In genomic region chr2:10467401-10467800, GRCh38 we compare ENCODE assay signal across 1 cellular context.
TF ChIP-seq lines count a peak whose summit lies in the region.

No MANE protein-coding gene starts in this region.

TF ChIP-seq in GM23338, 12 proteins besides CTCF, POLR2A, EP300 and RAD21 (continued from another document):
- TF ChIP-seq CREB1 (CRISPR knock-in tag; IDR thresholded peaks at IDR 0.05; ENCODE audit: low read depth): no peak
- TF ChIP-seq, protein P1, sequence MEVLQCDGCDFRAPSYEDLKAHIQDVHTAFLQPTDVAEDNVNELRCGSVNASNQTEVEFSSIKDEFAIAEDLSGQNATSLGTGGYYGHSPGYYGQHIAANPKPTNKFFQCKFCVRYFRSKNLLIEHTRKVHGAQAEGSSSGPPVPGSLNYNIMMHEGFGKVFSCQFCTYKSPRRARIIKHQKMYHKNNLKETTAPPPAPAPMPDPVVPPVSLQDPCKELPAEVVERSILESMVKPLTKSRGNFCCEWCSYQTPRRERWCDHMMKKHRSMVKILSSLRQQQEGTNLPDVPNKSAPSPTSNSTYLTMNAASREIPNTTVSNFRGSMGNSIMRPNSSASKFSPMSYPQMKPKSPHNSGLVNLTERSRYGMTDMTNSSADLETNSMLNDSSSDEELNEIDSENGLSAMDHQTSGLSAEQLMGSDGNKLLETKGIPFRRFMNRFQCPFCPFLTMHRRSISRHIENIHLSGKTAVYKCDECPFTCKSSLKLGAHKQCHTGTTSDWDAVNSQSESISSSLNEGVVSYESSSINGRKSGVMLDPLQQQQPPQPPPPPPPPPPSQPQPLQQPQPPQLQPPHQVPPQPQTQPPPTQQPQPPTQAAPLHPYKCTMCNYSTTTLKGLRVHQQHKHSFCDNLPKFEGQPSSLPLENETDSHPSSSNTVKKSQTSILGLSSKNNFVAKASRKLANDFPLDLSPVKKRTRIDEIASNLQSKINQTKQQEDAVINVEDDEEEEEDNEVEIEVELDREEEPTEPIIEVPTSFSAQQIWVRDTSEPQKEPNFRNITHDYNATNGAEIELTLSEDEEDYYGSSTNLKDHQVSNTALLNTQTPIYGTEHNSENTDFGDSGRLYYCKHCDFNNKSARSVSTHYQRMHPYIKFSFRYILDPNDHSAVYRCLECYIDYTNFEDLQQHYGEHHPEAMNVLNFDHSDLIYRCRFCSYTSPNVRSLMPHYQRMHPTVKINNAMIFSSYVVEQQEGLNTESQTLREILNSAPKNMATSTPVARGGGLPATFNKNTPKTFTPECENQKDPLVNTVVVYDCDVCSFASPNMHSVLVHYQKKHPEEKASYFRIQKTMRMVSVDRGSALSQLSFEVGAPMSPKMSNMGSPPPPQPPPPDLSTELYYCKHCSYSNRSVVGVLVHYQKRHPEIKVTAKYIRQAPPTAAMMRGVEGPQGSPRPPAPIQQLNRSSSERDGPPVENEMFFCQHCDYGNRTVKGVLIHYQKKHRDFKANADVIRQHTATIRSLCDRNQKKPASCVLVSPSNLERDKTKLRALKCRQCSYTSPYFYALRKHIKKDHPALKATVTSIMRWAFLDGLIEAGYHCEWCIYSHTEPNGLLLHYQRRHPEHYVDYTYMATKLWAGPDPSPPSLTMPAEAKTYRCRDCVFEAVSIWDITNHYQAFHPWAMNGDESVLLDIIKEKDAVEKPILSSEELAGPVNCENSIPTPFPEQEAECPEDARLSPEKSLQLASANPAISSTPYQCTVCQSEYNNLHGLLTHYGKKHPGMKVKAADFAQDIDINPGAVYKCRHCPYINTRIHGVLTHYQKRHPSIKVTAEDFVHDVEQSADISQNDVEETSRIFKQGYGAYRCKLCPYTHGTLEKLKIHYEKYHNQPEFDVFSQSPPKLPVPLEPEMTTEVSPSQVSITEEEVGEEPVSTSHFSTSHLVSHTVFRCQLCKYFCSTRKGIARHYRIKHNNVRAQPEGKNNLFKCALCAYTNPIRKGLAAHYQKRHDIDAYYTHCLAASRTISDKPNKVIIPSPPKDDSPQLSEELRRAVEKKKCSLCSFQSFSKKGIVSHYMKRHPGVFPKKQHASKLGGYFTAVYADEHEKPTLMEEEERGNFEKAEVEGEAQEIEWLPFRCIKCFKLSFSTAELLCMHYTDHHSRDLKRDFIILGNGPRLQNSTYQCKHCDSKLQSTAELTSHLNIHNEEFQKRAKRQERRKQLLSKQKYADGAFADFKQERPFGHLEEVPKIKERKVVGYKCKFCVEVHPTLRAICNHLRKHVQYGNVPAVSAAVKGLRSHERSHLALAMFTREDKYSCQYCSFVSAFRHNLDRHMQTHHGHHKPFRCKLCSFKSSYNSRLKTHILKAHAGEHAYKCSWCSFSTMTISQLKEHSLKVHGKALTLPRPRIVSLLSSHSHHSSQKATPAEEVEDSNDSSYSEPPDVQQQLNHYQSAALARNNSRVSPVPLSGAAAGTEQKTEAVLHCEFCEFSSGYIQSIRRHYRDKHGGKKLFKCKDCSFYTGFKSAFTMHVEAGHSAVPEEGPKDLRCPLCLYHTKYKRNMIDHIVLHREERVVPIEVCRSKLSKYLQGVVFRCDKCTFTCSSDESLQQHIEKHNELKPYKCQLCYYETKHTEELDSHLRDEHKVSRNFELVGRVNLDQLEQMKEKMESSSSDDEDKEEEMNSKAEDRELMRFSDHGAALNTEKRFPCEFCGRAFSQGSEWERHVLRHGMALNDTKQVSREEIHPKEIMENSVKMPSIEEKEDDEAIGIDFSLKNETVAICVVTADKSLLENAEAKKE (CRISPR knock-in tag; IDR thresholded peaks at IDR 0.05): no peak
- TF ChIP-seq, protein P2, sequence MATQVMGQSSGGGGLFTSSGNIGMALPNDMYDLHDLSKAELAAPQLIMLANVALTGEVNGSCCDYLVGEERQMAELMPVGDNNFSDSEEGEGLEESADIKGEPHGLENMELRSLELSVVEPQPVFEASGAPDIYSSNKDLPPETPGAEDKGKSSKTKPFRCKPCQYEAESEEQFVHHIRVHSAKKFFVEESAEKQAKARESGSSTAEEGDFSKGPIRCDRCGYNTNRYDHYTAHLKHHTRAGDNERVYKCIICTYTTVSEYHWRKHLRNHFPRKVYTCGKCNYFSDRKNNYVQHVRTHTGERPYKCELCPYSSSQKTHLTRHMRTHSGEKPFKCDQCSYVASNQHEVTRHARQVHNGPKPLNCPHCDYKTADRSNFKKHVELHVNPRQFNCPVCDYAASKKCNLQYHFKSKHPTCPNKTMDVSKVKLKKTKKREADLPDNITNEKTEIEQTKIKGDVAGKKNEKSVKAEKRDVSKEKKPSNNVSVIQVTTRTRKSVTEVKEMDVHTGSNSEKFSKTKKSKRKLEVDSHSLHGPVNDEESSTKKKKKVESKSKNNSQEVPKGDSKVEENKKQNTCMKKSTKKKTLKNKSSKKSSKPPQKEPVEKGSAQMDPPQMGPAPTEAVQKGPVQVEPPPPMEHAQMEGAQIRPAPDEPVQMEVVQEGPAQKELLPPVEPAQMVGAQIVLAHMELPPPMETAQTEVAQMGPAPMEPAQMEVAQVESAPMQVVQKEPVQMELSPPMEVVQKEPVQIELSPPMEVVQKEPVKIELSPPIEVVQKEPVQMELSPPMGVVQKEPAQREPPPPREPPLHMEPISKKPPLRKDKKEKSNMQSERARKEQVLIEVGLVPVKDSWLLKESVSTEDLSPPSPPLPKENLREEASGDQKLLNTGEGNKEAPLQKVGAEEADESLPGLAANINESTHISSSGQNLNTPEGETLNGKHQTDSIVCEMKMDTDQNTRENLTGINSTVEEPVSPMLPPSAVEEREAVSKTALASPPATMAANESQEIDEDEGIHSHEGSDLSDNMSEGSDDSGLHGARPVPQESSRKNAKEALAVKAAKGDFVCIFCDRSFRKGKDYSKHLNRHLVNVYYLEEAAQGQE (IDR thresholded peaks at IDR 0.05; ENCODE audit: unreplicated experiment): no peak
- TF ChIP-seq POLR2AphosphoS5 (IDR thresholded peaks at IDR 0.05; ENCODE audit: low read depth): no peak
- TF ChIP-seq JUNB (IDR thresholded peaks at IDR 0.05; ENCODE audit: unreplicated experiment): no peak
- TF ChIP-seq EZH2phosphoT487 (IDR thresholded peaks at IDR 0.05; ENCODE audit: unreplicated experiment): no peak
- TF ChIP-seq NANOG (IDR thresholded peaks at IDR 0.05; ENCODE audit: borderline replicate concordance): no peak
- TF ChIP-seq EZH2 (IDR thresholded peaks at IDR 0.05; ENCODE audit: low read depth, unreplicated experiment): no peak
